2 cellular contexts compared by ENCODE assay signal in genomic region chr9:127816362-127816725, GRCh38.
TF ChIP-seq lines count a peak whose summit lies in the region.

No MANE protein-coding gene starts in this region.

TF ChIP-seq in IMR-90, 13 proteins besides CTCF, POLR2A, EP300 and RAD21:
- TF ChIP-seq SMC3 (IDR thresholded peaks at IDR 0.05; ENCODE audit: low read depth, low read length) (no peak), CEBPB (IDR thresholded peaks at IDR 0.05; ENCODE audit: low read depth, low read length) (no peak), BHLHE40 (IDR thresholded peaks at IDR 0.05; ENCODE audit: low read depth, low read length) (no peak), RCOR1 (IDR thresholded peaks at IDR 0.05; ENCODE audit: insufficient replicate concordance, low read length) (no peak), USF2 (IDR thresholded peaks at IDR 0.05; ENCODE audit: low read depth, low read length) (no peak), MAFK (IDR thresholded peaks at IDR 0.05; ENCODE audit: low read depth, low read length) (no peak), RFX5 (IDR thresholded peaks at IDR 0.05; ENCODE audit: low read depth, low read length) (no peak), FOS (IDR thresholded peaks at IDR 0.05; ENCODE audit: low read depth, low read length) (no peak), ELK1 (IDR thresholded peaks at IDR 0.05; ENCODE audit: borderline replicate concordance, low read depth, low read length) (no peak), NFE2L2 (IDR thresholded peaks at IDR 0.05; ENCODE audit: low read depth, low read length) (no peak), MXI1 (IDR thresholded peaks at IDR 0.05; ENCODE audit: borderline replicate concordance, low read depth, low read length) (no peak), CHD1 (IDR thresholded peaks at IDR 0.05; ENCODE audit: low read depth, low read length) (no peak)

TF ChIP-seq in endothelial cell of umbilical vein, 7 proteins besides CTCF, POLR2A, EP300 and RAD21:
- no peak for TF ChIP-seq FOS (IDR thresholded peaks at IDR 0.05; ENCODE audit: borderline replicate concordance, insufficient read depth, low read length)
- TF ChIP-seq MAX (IDR thresholded peaks at IDR 0.05; ENCODE audit: insufficient read depth, insufficient read length) = no peak
- TF ChIP-seq GATA2 (IDR thresholded peaks at IDR 0.05; ENCODE audit: insufficient read depth, insufficient read length, low read depth, low read length) = no peak
- no peak for TF ChIP-seq JUN (IDR thresholded peaks at IDR 0.05; ENCODE audit: borderline replicate concordance, insufficient read depth, insufficient read length, low read depth)
- TF ChIP-seq POLR2AphosphoS5 (IDR thresholded peaks at IDR 0.05; ENCODE audit: insufficient read depth, low read depth, low read length) = peak; percentile 13
- no peak for TF ChIP-seq MYC (IDR thresholded peaks at IDR 0.05; ENCODE audit: low read depth, low read length)
- TF ChIP-seq EZH2 (IDR thresholded peaks at IDR 0.05; ENCODE audit: borderline replicate concordance, low read depth, low read length, severe bottlenecking) = no peak
